ENCODE assay signal across 6 cellular contexts in the genomic region with DNA sequence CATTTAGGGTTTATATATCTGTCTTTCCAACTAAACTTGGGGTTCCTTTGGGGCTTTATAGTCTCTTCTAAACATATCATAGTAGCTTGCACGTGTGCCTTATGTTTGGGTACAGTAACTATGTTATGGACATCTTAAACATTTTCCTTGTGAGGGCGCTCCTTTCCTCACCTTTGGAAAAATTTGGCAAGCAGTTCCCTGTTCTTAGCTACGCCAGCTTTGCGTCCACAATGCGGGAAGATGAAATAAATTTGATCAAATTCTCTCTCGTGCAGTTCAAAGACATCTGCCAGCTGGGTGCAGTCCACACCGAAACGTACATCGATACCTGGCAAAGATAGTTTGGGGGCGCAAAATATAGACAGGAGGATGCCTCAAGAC. TPM values are rescaled to one million over a fixed set of nuclear protein-coding genes. Genes with fewer than 3 reads are reported as not detected.
DNase-seq lines count a peak whose midpoint lies in the region; ATAC-seq lines count a peak whose summit lies in the region.

No MANE protein-coding gene starts in this region.

- H3K14ac ChIP-seq in trophoblast cell (ENCODE audit: low read length), result peak overlapping the region; percentile 25

- no peaks in the 10 kb centered on the region for H3K79me2 ChIP-seq in trophoblast cell (ENCODE audit: control insufficient read depth, insufficient read depth, low read length, poor library complexity)

- no peak overlapping the region for H2BK12ac ChIP-seq in trophoblast cell (ENCODE audit: low read length)

- H3K18ac ChIP-seq in trophoblast cell (ENCODE audit: low read length), result peak overlapping the region; percentile 12

- H3K27me3 ChIP-seq in HUES6 (ENCODE audit: control insufficient read depth, insufficient read depth, low read length), result no peaks in the 10 kb centered on the region
- no peaks in the 10 kb centered on the region for H3K27me3 ChIP-seq in trophoblast cell (ENCODE audit: insufficient read depth, low read length)

- peaks cover 6% of the 10 kb centered on the region for H3K79me1 ChIP-seq in trophoblast cell (ENCODE audit: low read length)

- H4K91ac ChIP-seq in trophoblast cell (ENCODE audit: low read depth, low read length), result peak overlapping the region; percentile 40

- H4K8ac ChIP-seq in trophoblast cell (ENCODE audit: low read depth, low read length), result peak overlapping the region; percentile 36

- H3K27ac ChIP-seq in HUES6 (ENCODE audit: low read depth, low read length) (peak overlapping the region; percentile 56; the same call in 1 of the 2 replicates), cingulate gyrus (ENCODE audit: low read depth, low read length) (peak overlapping the region; percentile 89), trophoblast cell (ENCODE audit: low read depth, low read length) (peak overlapping the region; percentile 37)

- H3K4me1 ChIP-seq in HUES6 (ENCODE audit: control insufficient read depth, insufficient read depth, low read length), result peaks cover 7% of the 10 kb centered on the region; the same call in 1 of the 2 replicates
- peaks cover 3 to 4% of the 10 kb centered on the region in 2 experiments for H3K4me1 ChIP-seq in trophoblast cell (ENCODE audit: control insufficient read depth in 1 of 2, insufficient read depth in 2 of 2, low read length in 2 of 2)

- H3K23ac ChIP-seq in trophoblast cell (ENCODE audit: low read length), result no peak overlapping the region

- H3K4me2 ChIP-seq in trophoblast cell (ENCODE audit: low read length), result peak overlapping the region; percentile 87

- ATAC-seq in GM19372 (IDR thresholded peaks at IDR 0.05; ENCODE audit: low read depth, unreplicated experiment), result peak; percentile 3

- no peak overlapping the region for H3K4ac ChIP-seq in trophoblast cell (ENCODE audit: low read depth, low read length)

- H3K4me3 ChIP-seq in HUES6 (ENCODE audit: low read depth, low read length) (peak overlapping the region; percentile 72), trophoblast cell (ENCODE audit: low read depth, low read length) (peak overlapping the region; percentile 71)

- peak overlapping the region; percentile 84 for H2AFZ ChIP-seq in trophoblast cell (ENCODE audit: insufficient read depth, low read length, poor library complexity)

- H2BK5ac ChIP-seq in trophoblast cell (ENCODE audit: low read depth, low read length, poor library complexity), result no peak overlapping the region

- H2BK120ac ChIP-seq in trophoblast cell (ENCODE audit: insufficient read depth, low read length, poor library complexity), result peak overlapping the region; percentile 10

- H2AK5ac ChIP-seq in trophoblast cell (ENCODE audit: low read length), result no peak overlapping the region

- peak overlapping the region; percentile 14 for H4K12ac ChIP-seq in trophoblast cell (ENCODE audit: low read depth, low read length)

- H3K9ac ChIP-seq in HUES6 (ENCODE audit: low read length), result peak overlapping the region; percentile 84
- H3K9ac ChIP-seq in trophoblast cell (ENCODE audit: low read length), result peak overlapping the region; percentile 42

- DNase-seq in trophoblast cell (peak; percentile 36 to 57), DMS153 treated with DMSO at 0.1 percent for 48 hours (lab: John Stamatoyannopoulos, UW; ENCODE audit: unreplicated experiment) (no peak), occipital lobe (lab: John Stamatoyannopoulos, UW) (no peak)

- no peaks in the 10 kb centered on the region for H3K9me3 ChIP-seq in HUES6 (ENCODE audit: control insufficient read depth, insufficient read depth, low read depth, low read length)
- H3K9me3 ChIP-seq in trophoblast cell (ENCODE audit: insufficient read depth, low read depth, low read length), result no peaks in the 10 kb centered on the region

- no CpG with 5 or more reads among the region's 10 CpGs for WGBS in trophoblast cell (ENCODE audit: extremely low coverage, insufficient coverage, insufficient read length)

- H3K36me3 ChIP-seq in HUES6 (ENCODE audit: control insufficient read depth, insufficient read depth, low read length) (no peaks in the 10 kb centered on the region), trophoblast cell (ENCODE audit: control insufficient read depth in 1 of 2, insufficient read depth in 2 of 2, low read length in 2 of 2) (no peaks in the 10 kb centered on the region)

RNA-seq across cellular contexts. Expression of a gene that starts 0.6 kb away (rescaled TPM):
- 1.2 and 1.4 TPM in 2 replicates for polyA plus RNA-seq in trophoblast cell (2013)
- total RNA-seq in occipital lobe, result 12.8 TPM

RNA-seq across cellular contexts. Expression of a gene that starts 1.0 kb away (rescaled TPM):
- polyA plus RNA-seq in trophoblast cell (2013), result 18.3 and 18.7 TPM in 2 replicates
- 6.9 TPM for total RNA-seq in occipital lobe

RNA-seq across cellular contexts. Expression of a gene that starts 7.0 kb away (rescaled TPM):
- 55.4 and 58.1 TPM in 2 replicates for polyA plus RNA-seq in trophoblast cell (2013)
- total RNA-seq in occipital lobe, result 95.6 TPM

RNA-seq across cellular contexts. Expression of a gene that starts 33.2 kb away (rescaled TPM):
- polyA plus RNA-seq in trophoblast cell (2013), result 13.0 and 16.7 TPM in 2 replicates
- 10.3 TPM for total RNA-seq in occipital lobe

RNA-seq across cellular contexts. Expression of a gene that starts 34.2 kb away (rescaled TPM):
- polyA plus RNA-seq in trophoblast cell (2013), result 0.05 TPM in 1 of 2 replicates, not detected in the other
- 0.31 TPM for total RNA-seq in occipital lobe

Comparison
In these comparisons a context has a peak if more than half of its experiments do, and no peak if none do; other contexts are left out.
1. H3K27ac ChIP-seq: peak in every context shown above with its lines; median percentile 89 in cingulate gyrus; 56 in HUES6; 37 in trophoblast cell.
2. DNase-seq: peak in trophoblast cell (2 of 2); none in DMS153 treated with DMSO at 0.1 percent for 48 hours (single experiment) and occipital lobe (single experiment).